In the genomic region with DNA sequence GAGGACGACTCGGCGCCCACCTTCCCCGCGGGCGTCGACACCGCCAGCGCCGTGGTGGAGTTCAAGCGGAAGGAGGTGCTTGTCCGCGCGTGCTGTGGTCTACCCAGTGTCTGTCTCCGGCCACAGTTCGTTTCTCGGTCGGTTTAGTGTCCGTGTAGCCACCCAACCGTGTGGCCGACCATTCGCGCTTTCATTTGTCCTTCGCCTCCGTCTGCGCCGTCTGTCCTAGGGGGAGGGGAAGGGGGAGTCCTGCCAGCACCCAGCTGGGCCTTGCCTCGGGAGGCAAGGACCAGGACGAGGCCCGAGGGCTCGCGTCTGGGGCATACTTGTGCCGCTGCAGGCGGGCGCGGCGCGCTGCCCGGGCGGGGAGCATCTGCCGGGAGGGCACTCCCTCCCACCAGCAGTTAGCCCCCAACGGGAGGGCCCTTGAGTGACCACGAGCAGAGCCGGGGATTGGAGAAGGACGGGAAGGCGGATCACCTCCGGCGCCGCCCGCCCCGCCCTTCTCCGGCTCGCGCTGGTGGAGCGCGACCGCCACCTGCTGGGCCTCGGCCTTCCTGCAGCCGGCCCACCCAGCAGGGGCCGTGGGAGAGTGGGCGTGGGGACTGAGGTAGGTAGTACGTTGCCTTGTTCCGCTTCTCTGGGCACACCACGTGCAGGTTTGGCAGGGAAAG, we compare ENCODE assay signal across 1 cellular context.
TF ChIP-seq lines count a peak whose summit lies in the region.

No MANE protein-coding gene starts in this region.

TF ChIP-seq in K562, 482 proteins besides CTCF, POLR2A, EP300 and RAD21 (continued from another document and continues in another):
- TF ChIP-seq MAFG (tag; conservative IDR thresholded peaks at IDR 0.05) (no peak), MTA3 (IDR thresholded peaks at IDR 0.05; ENCODE audit: borderline replicate concordance) (0 out of 2 replicates have a peak, but pooled peaks have one; percentile 43), CBX1 (IDR thresholded peaks at IDR 0.05; ENCODE audit: low read depth) (peak; percentile 70), CREM (IDR thresholded peaks at IDR 0.05; ENCODE audit: low read depth) (peak; percentile 49; the same call in 1 of the 2 replicates), KLF16 (IDR thresholded peaks at IDR 0.05) (peak; percentile 33; the same call in 1 of the 2 replicates), EGR1 (conservative IDR thresholded peaks at IDR 0.05) (peak; percentile 83), CHD4 (IDR thresholded peaks at IDR 0.05; ENCODE audit: insufficient read depth, insufficient replicate concordance, low read depth, low read length, poor library complexity, severe bottlenecking) (no peak), NR4A1 (CRISPR knock-in tag; IDR thresholded peaks at IDR 0.05) (peak; percentile 76; the same call in 1 of the 2 replicates), NR4A1 (tag; IDR thresholded peaks at IDR 0.05) (no peak), MAZ (CRISPR knock-in tag; conservative IDR thresholded peaks at IDR 0.05 in 1 of 2, IDR thresholded peaks at IDR 0.05 in 1 of 2) (peak; percentile 98 to 100), ARID2 (IDR thresholded peaks at IDR 0.05) (peak; percentile 74; the same call in 1 of the 2 replicates), HMGN3 (IDR thresholded peaks at IDR 0.05; ENCODE audit: borderline replicate concordance, extremely low read depth, insufficient read length, low read depth, low read length) (peak; percentile 43), ZBTB7A (IDR thresholded peaks at IDR 0.05; ENCODE audit: borderline replicate concordance, control insufficient read depth, low read depth, low read length) (peak; percentile 94; the same call in 1 of the 2 replicates), CTBP1 (IDR thresholded peaks at IDR 0.05; ENCODE audit: borderline replicate concordance) (peak; percentile 57; the same call in 1 of the 2 replicates), HNRNPLL (IDR thresholded peaks at IDR 0.05; ENCODE audit: low read depth, low read length, poor library complexity, severe bottlenecking) (peak; percentile 28), ZNF134 (CRISPR knock-in tag; conservative IDR thresholded peaks at IDR 0.05) (peak; percentile 54; the same call in 1 of the 2 replicates), ZFP36 (IDR thresholded peaks at IDR 0.05; ENCODE audit: low read depth, low read length, partially characterized antibody) (peak; percentile 17), KLF1 (tag; IDR thresholded peaks at IDR 0.05) (peak; percentile 93), RB1 (IDR thresholded peaks at IDR 0.05; ENCODE audit: low read depth) (peak; percentile 95), GTF2F1 (IDR thresholded peaks at IDR 0.05; ENCODE audit: low read depth, low read length) (0 out of 2 replicates have a peak, but pooled peaks have one; percentile 46), ARHGAP35 (IDR thresholded peaks at IDR 0.05; ENCODE audit: partially characterized antibody) (no peak), SIRT6 (IDR thresholded peaks at IDR 0.05; ENCODE audit: low read depth, low read length) (no peak), SMC3 (conservative IDR thresholded peaks at IDR 0.05; ENCODE audit: insufficient read depth, low read depth, low read length) (peak; percentile 98)
- TF ChIP-seq, protein P1, sequence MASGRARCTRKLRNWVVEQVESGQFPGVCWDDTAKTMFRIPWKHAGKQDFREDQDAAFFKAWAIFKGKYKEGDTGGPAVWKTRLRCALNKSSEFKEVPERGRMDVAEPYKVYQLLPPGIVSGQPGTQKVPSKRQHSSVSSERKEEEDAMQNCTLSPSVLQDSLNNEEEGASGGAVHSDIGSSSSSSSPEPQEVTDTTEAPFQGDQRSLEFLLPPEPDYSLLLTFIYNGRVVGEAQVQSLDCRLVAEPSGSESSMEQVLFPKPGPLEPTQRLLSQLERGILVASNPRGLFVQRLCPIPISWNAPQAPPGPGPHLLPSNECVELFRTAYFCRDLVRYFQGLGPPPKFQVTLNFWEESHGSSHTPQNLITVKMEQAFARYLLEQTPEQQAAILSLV (tag; IDR thresholded peaks at IDR 0.05): no peak
- TF ChIP-seq, protein P2, sequence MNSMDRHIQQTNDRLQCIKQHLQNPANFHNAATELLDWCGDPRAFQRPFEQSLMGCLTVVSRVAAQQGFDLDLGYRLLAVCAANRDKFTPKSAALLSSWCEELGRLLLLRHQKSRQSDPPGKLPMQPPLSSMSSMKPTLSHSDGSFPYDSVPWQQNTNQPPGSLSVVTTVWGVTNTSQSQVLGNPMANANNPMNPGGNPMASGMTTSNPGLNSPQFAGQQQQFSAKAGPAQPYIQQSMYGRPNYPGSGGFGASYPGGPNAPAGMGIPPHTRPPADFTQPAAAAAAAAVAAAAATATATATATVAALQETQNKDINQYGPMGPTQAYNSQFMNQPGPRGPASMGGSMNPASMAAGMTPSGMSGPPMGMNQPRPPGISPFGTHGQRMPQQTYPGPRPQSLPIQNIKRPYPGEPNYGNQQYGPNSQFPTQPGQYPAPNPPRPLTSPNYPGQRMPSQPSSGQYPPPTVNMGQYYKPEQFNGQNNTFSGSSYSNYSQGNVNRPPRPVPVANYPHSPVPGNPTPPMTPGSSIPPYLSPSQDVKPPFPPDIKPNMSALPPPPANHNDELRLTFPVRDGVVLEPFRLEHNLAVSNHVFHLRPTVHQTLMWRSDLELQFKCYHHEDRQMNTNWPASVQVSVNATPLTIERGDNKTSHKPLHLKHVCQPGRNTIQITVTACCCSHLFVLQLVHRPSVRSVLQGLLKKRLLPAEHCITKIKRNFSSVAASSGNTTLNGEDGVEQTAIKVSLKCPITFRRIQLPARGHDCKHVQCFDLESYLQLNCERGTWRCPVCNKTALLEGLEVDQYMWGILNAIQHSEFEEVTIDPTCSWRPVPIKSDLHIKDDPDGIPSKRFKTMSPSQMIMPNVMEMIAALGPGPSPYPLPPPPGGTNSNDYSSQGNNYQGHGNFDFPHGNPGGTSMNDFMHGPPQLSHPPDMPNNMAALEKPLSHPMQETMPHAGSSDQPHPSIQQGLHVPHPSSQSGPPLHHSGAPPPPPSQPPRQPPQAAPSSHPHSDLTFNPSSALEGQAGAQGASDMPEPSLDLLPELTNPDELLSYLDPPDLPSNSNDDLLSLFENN (IDR thresholded peaks at IDR 0.05; ENCODE audit: low read depth in 2 of 2, low read length in 2 of 2): peak in 1 of 2 experiments; percentile 38; a peak in 1 of 4 replicates
- TF ChIP-seq, protein P3, sequence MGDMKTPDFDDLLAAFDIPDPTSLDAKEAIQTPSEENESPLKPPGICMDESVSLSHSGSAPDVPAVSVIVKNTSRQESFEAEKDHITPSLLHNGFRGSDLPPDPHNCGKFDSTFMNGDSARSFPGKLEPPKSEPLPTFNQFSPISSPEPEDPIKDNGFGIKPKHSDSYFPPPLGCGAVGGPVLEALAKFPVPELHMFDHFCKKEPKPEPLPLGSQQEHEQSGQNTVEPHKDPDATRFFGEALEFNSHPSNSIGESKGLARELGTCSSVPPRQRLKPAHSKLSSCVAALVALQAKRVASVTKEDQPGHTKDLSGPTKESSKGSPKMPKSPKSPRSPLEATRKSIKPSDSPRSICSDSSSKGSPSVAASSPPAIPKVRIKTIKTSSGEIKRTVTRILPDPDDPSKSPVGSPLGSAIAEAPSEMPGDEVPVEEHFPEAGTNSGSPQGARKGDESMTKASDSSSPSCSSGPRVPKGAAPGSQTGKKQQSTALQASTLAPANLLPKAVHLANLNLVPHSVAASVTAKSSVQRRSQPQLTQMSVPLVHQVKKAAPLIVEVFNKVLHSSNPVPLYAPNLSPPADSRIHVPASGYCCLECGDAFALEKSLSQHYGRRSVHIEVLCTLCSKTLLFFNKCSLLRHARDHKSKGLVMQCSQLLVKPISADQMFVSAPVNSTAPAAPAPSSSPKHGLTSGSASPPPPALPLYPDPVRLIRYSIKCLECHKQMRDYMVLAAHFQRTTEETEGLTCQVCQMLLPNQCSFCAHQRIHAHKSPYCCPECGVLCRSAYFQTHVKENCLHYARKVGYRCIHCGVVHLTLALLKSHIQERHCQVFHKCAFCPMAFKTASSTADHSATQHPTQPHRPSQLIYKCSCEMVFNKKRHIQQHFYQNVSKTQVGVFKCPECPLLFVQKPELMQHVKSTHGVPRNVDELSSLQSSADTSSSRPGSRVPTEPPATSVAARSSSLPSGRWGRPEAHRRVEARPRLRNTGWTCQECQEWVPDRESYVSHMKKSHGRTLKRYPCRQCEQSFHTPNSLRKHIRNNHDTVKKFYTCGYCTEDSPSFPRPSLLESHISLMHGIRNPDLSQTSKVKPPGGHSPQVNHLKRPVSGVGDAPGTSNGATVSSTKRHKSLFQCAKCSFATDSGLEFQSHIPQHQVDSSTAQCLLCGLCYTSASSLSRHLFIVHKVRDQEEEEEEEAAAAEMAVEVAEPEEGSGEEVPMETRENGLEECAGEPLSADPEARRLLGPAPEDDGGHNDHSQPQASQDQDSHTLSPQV (IDR thresholded peaks at IDR 0.05): no peak
- TF ChIP-seq, protein P4, sequence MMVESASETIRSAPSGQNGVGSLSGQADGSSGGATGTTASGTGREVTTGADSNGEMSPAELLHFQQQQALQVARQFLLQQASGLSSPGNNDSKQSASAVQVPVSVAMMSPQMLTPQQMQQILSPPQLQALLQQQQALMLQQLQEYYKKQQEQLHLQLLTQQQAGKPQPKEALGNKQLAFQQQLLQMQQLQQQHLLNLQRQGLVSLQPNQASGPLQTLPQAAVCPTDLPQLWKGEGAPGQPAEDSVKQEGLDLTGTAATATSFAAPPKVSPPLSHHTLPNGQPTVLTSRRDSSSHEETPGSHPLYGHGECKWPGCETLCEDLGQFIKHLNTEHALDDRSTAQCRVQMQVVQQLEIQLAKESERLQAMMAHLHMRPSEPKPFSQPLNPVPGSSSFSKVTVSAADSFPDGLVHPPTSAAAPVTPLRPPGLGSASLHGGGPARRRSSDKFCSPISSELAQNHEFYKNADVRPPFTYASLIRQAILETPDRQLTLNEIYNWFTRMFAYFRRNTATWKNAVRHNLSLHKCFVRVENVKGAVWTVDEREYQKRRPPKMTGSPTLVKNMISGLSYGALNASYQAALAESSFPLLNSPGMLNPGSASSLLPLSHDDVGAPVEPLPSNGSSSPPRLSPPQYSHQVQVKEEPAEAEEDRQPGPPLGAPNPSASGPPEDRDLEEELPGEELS (CRISPR knock-in tag; IDR thresholded peaks at IDR 0.05; ENCODE audit: borderline replicate concordance): no peak
- TF ChIP-seq, protein P5, sequence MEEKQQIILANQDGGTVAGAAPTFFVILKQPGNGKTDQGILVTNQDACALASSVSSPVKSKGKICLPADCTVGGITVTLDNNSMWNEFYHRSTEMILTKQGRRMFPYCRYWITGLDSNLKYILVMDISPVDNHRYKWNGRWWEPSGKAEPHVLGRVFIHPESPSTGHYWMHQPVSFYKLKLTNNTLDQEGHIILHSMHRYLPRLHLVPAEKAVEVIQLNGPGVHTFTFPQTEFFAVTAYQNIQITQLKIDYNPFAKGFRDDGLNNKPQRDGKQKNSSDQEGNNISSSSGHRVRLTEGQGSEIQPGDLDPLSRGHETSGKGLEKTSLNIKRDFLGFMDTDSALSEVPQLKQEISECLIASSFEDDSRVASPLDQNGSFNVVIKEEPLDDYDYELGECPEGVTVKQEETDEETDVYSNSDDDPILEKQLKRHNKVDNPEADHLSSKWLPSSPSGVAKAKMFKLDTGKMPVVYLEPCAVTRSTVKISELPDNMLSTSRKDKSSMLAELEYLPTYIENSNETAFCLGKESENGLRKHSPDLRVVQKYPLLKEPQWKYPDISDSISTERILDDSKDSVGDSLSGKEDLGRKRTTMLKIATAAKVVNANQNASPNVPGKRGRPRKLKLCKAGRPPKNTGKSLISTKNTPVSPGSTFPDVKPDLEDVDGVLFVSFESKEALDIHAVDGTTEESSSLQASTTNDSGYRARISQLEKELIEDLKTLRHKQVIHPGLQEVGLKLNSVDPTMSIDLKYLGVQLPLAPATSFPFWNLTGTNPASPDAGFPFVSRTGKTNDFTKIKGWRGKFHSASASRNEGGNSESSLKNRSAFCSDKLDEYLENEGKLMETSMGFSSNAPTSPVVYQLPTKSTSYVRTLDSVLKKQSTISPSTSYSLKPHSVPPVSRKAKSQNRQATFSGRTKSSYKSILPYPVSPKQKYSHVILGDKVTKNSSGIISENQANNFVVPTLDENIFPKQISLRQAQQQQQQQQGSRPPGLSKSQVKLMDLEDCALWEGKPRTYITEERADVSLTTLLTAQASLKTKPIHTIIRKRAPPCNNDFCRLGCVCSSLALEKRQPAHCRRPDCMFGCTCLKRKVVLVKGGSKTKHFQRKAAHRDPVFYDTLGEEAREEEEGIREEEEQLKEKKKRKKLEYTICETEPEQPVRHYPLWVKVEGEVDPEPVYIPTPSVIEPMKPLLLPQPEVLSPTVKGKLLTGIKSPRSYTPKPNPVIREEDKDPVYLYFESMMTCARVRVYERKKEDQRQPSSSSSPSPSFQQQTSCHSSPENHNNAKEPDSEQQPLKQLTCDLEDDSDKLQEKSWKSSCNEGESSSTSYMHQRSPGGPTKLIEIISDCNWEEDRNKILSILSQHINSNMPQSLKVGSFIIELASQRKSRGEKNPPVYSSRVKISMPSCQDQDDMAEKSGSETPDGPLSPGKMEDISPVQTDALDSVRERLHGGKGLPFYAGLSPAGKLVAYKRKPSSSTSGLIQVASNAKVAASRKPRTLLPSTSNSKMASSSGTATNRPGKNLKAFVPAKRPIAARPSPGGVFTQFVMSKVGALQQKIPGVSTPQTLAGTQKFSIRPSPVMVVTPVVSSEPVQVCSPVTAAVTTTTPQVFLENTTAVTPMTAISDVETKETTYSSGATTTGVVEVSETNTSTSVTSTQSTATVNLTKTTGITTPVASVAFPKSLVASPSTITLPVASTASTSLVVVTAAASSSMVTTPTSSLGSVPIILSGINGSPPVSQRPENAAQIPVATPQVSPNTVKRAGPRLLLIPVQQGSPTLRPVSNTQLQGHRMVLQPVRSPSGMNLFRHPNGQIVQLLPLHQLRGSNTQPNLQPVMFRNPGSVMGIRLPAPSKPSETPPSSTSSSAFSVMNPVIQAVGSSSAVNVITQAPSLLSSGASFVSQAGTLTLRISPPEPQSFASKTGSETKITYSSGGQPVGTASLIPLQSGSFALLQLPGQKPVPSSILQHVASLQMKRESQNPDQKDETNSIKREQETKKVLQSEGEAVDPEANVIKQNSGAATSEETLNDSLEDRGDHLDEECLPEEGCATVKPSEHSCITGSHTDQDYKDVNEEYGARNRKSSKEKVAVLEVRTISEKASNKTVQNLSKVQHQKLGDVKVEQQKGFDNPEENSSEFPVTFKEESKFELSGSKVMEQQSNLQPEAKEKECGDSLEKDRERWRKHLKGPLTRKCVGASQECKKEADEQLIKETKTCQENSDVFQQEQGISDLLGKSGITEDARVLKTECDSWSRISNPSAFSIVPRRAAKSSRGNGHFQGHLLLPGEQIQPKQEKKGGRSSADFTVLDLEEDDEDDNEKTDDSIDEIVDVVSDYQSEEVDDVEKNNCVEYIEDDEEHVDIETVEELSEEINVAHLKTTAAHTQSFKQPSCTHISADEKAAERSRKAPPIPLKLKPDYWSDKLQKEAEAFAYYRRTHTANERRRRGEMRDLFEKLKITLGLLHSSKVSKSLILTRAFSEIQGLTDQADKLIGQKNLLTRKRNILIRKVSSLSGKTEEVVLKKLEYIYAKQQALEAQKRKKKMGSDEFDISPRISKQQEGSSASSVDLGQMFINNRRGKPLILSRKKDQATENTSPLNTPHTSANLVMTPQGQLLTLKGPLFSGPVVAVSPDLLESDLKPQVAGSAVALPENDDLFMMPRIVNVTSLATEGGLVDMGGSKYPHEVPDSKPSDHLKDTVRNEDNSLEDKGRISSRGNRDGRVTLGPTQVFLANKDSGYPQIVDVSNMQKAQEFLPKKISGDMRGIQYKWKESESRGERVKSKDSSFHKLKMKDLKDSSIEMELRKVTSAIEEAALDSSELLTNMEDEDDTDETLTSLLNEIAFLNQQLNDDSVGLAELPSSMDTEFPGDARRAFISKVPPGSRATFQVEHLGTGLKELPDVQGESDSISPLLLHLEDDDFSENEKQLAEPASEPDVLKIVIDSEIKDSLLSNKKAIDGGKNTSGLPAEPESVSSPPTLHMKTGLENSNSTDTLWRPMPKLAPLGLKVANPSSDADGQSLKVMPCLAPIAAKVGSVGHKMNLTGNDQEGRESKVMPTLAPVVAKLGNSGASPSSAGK (IDR thresholded peaks at IDR 0.05): no peak
